ENCODE assay signal across 20 cellular contexts in genomic region chr13:20116213-20116612, GRCh38. TPM values are rescaled to one million over a fixed set of nuclear protein-coding genes. Genes with fewer than 3 reads are reported as not detected.
"Had no signal": no experiment of that assay in that cellular context is flagged by ENCODE, and none has a peak within 500 bp of the region (broad histone marks: within the 10 kb centered on the region; RNA-seq: fewer than 3 reads in every experiment).

No MANE protein-coding gene starts in this region.

- H3K4me1 ChIP-seq: breast epithelium had no signal

- H3K27me3 ChIP-seq: breast epithelium, dorsolateral prefrontal cortex, esophagus muscularis mucosa, pancreas, stomach had no signal

- H3K9me3 ChIP-seq: breast epithelium, esophagus muscularis mucosa, mucosa of descending colon, pancreas, stomach, thoracic aorta had no signal

- DNase-seq: activated CD4-positive, alpha-beta T cell treated with anti-CD3 and anti-CD28 coated beads, Interleukin-2, amount 50 U/mL, for 48 hours; activated CD8-positive, alpha-beta memory T cell treated with anti-CD3 and anti-CD28 coated beads, Interleukin-2, amount 10 ng/mL, durations not matched to agents 7 days and 5 days; activated gamma-delta T cell; activated T-cell treated with anti-CD3 and anti-CD28 coated beads, Interleukin-2, amount 50 U/mL, for 24 hours; anterior cingulate cortex; dorsolateral prefrontal cortex; left colon; mucosa of descending colon; pancreas; retina; stimulated activated CD4-positive, alpha-beta T cell treated with anti-CD3 and anti-CD28 coated beads, Interleukin-4, amount 100 ng/mL, for 4 hours; stomach had no signal

- H3K36me3 ChIP-seq: breast epithelium, esophagus muscularis mucosa, pancreas, stomach, thoracic aorta had no signal

- H3K27ac ChIP-seq: breast epithelium, dorsolateral prefrontal cortex, esophagus muscularis mucosa, pancreas, stomach, thoracic aorta had no signal

- H3K4me3 ChIP-seq: breast epithelium, dorsolateral prefrontal cortex, esophagus muscularis mucosa, mucosa of descending colon, pancreas, stomach, thoracic aorta had no signal

- ATAC-seq: activated CD4-positive, CD25-positive, alpha-beta regulatory T cell treated with anti-CD3 and anti-CD28 coated beads, Interleukin-2, amount 50 U/mL, for 24 hours; activated CD8-positive, alpha-beta memory T cell treated with anti-CD3 and anti-CD28 coated beads, Interleukin-2, amount 10 ng/mL, durations not matched to agents 7 days and 5 days; left colon; mucosa of descending colon; pancreas had no signal

- FAIRE-seq: endometrium, pancreas, TTC549 had no signal

RNA-seq across cellular contexts. Expression of gene GJA3, which starts 44.6 kb away (rescaled TPM):
- total RNA-seq: esophagus muscularis mucosa, left colon, lung microvascular endothelial cell, mucosa of descending colon had no signal
- polyA plus RNA-seq: neural cell had no signal
